ENCODE assay signal across 20 cellular contexts in genomic region chr20:62022575-62023139, GRCh38.
"Had no signal": no experiment of that assay in that cellular context is flagged by ENCODE, and none has a peak within 500 bp of the region (broad histone marks: within the 10 kb centered on the region; RNA-seq: fewer than 3 reads in every experiment).

No MANE protein-coding gene starts in this region.

- ATAC-seq: activated CD8-positive, alpha-beta T cell treated with anti-CD3 and anti-CD28 coated beads for 36 hours; body of pancreas; natural killer cell had no signal

- H3K27me3 ChIP-seq: body of pancreas, dorsolateral prefrontal cortex, sigmoid colon, thyroid gland had no signal

- H3K4me3 Mint-ChIP-seq: activated CD4-positive, alpha-beta T cell treated with anti-CD3 and anti-CD28 coated beads, Interleukin-2, amount 10 ng/mL, durations not matched to agents 24 days and 14 days; activated CD8-positive, alpha-beta T cell treated with anti-CD3 and anti-CD28 coated beads for 36 hours; activated naive CD8-positive, alpha-beta T cell treated with anti-CD3 and anti-CD28 coated beads, Interleukin-2, amount 10 ng/mL, durations not matched to agents 7 days and 5 days; natural killer cell; T-helper 2 cell treated with Interferon-gamma antibody and Interleukin-4, amounts not matched to agents 5 μg/mL and 100 μg/mL, for 36 hours had no signal

- FAIRE-seq: colon had no signal

- H3K27ac ChIP-seq: body of pancreas, dorsolateral prefrontal cortex, sigmoid colon, thyroid gland had no signal

- H3K9me3 Mint-ChIP-seq: activated CD4-positive, alpha-beta T cell treated with anti-CD3 and anti-CD28 coated beads, Interleukin-2, amount 10 ng/mL, durations not matched to agents 24 days and 14 days; activated CD8-positive, alpha-beta T cell treated with anti-CD3 and anti-CD28 coated beads for 36 hours; activated naive CD8-positive, alpha-beta T cell treated with anti-CD3 and anti-CD28 coated beads, Interleukin-2, amount 10 ng/mL, durations not matched to agents 7 days and 5 days; activated T-helper 2 cell treated with anti-CD3 and anti-CD28 coated beads, Interferon-gamma antibody, Interleukin-2, Interleukin-4, amounts not matched to agents 10 μg/mL and 5 μg/mL and 100 μg/mL, durations not matched to agents 14 hours and 24 hours and 36 hours; natural killer cell; T-helper 2 cell treated with Interferon-gamma antibody and Interleukin-4, amounts not matched to agents 5 μg/mL and 100 μg/mL, for 36 hours had no signal

- H3K36me3 ChIP-seq: sigmoid colon, thyroid gland had no signal

- H3K27ac Mint-ChIP-seq: activated CD4-positive, alpha-beta T cell treated with anti-CD3 and anti-CD28 coated beads, Interleukin-2, amount 10 ng/mL, durations not matched to agents 24 days and 14 days; activated CD8-positive, alpha-beta T cell treated with anti-CD3 and anti-CD28 coated beads for 36 hours; activated naive CD8-positive, alpha-beta T cell treated with anti-CD3 and anti-CD28 coated beads, Interleukin-2, amount 10 ng/mL, durations not matched to agents 7 days and 5 days; activated T-helper 2 cell treated with anti-CD3 and anti-CD28 coated beads, Interferon-gamma antibody, Interleukin-2, Interleukin-4, amounts not matched to agents 10 μg/mL and 5 μg/mL and 100 μg/mL, durations not matched to agents 14 hours and 24 hours and 36 hours; natural killer cell; T-helper 2 cell treated with Interferon-gamma antibody and Interleukin-4, amounts not matched to agents 5 μg/mL and 100 μg/mL, for 36 hours had no signal

- H3K27me3 Mint-ChIP-seq: activated CD4-positive, alpha-beta T cell treated with anti-CD3 and anti-CD28 coated beads, Interleukin-2, amount 10 ng/mL, durations not matched to agents 24 days and 14 days; activated CD8-positive, alpha-beta T cell treated with anti-CD3 and anti-CD28 coated beads for 36 hours; activated naive CD8-positive, alpha-beta T cell treated with anti-CD3 and anti-CD28 coated beads, Interleukin-2, amount 10 ng/mL, durations not matched to agents 7 days and 5 days had no signal

- H3K9me3 ChIP-seq: body of pancreas, sigmoid colon, thyroid gland had no signal

- H3K36me3 Mint-ChIP-seq: natural killer cell had no signal

- H3K4me3 ChIP-seq: body of pancreas, dorsolateral prefrontal cortex, lung, sigmoid colon, thyroid gland had no signal

- DNase-seq: activated CD4-positive, alpha-beta T cell treated with anti-CD3 and anti-CD28 coated beads, Interleukin-2, amount 10 ng/mL, durations not matched to agents 24 days and 14 days; activated CD8-positive, alpha-beta T cell treated with anti-CD3 and anti-CD28 coated beads for 36 hours; activated naive CD4-positive, alpha-beta T cell treated with Interleukin-2 at 50 U/mL for 16 hours; activated naive CD8-positive, alpha-beta T cell treated with anti-CD3 and anti-CD28 coated beads, Interleukin-2, amount 10 ng/mL, durations not matched to agents 7 days and 5 days; activated T-cell treated with anti-CD3 and anti-CD28 coated beads, Interleukin-2, amount 50 U/mL, for 1 hour; amygdala; body of pancreas; caudate nucleus; dorsolateral prefrontal cortex; erythroblast; foreskin melanocyte; kidney glomerular epithelial cell; natural killer cell; sigmoid colon; stimulated activated naive CD4-positive, alpha-beta T cell treated with Interleukin-2 at 50 U/mL for 16 hours; thyroid gland had no signal
